Comparison of ENCODE assay signal across 12 cellular contexts in the genomic region with DNA sequence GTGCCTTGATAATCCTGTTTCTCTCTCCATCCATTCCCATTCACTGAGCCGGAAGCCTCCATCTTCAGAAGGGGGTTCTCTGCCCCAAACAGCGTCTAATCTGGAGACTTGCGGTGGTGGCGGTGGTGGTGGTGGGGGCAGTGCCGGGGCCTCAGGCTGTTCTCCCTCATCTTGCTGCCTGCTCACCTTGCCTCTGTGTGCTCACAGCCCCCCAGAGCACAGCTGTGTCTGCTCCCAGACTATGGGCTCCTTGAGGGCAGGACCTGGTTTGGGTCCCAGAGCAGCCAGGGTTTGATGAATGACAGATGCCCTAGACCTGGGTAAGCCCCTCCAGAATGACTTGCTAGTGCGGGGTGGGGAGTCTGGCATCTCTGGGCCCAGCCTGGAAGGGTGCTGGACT. TPM values are rescaled to one million over a fixed set of nuclear protein-coding genes. Genes with fewer than 3 reads are reported as not detected.
DNase-seq lines count a peak whose midpoint lies in the region; ATAC-seq and TF ChIP-seq lines count a peak whose summit lies in the region.
"Had no signal": no experiment of that assay in that cellular context is flagged by ENCODE, and none has a peak within 500 bp of the region (broad histone marks: within the 10 kb centered on the region; RNA-seq: fewer than 3 reads in every experiment).

No MANE protein-coding gene starts in this region.

- TF ChIP-seq CTCF in suprapubic skin (IDR thresholded peaks at IDR 0.05), result no peak
- no peak for TF ChIP-seq CTCF in endothelial cell (IDR thresholded peaks at IDR 0.05; ENCODE audit: unreplicated experiment)

- no peak for DNase-seq in activated T-cell treated with anti-CD3 and anti-CD28 coated beads, Interleukin-2, amount 50 U/mL, for 4 hours
- DNase-seq in activated T-cell treated with anti-CD3 and anti-CD28 coated beads for 4 hours (no peak), suprapubic skin (ENCODE audit: low spot score in 2 of 2) (peak in 1 of 2 donors; percentile 43), endothelial cell (ENCODE audit: low spot score) (no peak)
- DNase-seq in activated CD4-positive, alpha-beta memory T cell treated with anti-CD3 and anti-CD28 coated beads, Interleukin-2, amount 10 ng/mL, durations not matched to agents 7 days and 5 days, result no peak
- DNase-seq in stimulated activated CD4-positive, alpha-beta T cell treated with anti-CD3 and anti-CD28 coated beads, Interleukin-1b, Interleukin-23, amount 100 ng/mL, for 48 hours, result no peak
- DNase-seq: NCI-H187 treated with DMSO at 0.1 percent for 48 hours had no signal

- no peaks in the 10 kb centered on the region for H3K27me3 ChIP-seq in layer of hippocampus (ENCODE audit: control insufficient read depth, insufficient read depth, low read length)
- H3K27me3 ChIP-seq in suprapubic skin, result no peaks in the 10 kb centered on the region
- H3K27me3 ChIP-seq: pancreas had no signal

- H3K4me1 Mint-ChIP-seq in activated T-cell treated with anti-CD3 and anti-CD28 coated beads, Interleukin-2, amount 50 U/mL, for 4 hours (ENCODE audit: low read depth), result peaks cover 58% of the 10 kb centered on the region
- H3K4me1 Mint-ChIP-seq in activated CD4-positive, alpha-beta memory T cell treated with anti-CD3 and anti-CD28 coated beads, Interleukin-2, amount 10 ng/mL, durations not matched to agents 7 days and 5 days, result peaks cover 75% of the 10 kb centered on the region
- H3K4me1 Mint-ChIP-seq in endothelial cell (ENCODE audit: unreplicated experiment), result peaks cover 6% of the 10 kb centered on the region

- CTCF ChIA-PET in activated CD4-positive, alpha-beta memory T cell treated with anti-CD3 and anti-CD28 coated beads, Interleukin-2, amount 10 ng/mL, durations not matched to agents 7 days and 5 days (lab: Charles Lee), result interaction anchor here (0.8 to 6.1 kb wide), 8 partner anchors 13 to 53 kb away, joined by 3 to 41 read pairs (median 7); no protein-coding TSS in a partner anchor

- H3K27me3 Mint-ChIP-seq in activated T-cell treated with anti-CD3 and anti-CD28 coated beads, Interleukin-2, amount 50 U/mL, for 4 hours (ENCODE audit: low read depth), result no peaks in the 10 kb centered on the region
- no peaks in the 10 kb centered on the region for H3K27me3 Mint-ChIP-seq in activated CD4-positive, alpha-beta memory T cell treated with anti-CD3 and anti-CD28 coated beads, Interleukin-2, amount 10 ng/mL, durations not matched to agents 7 days and 5 days
- peaks cover 8% of the 10 kb centered on the region for H3K27me3 Mint-ChIP-seq in endothelial cell (ENCODE audit: unreplicated experiment)

- TF ChIP-seq EP300 in suprapubic skin (IDR thresholded peaks at IDR 0.05), result no peak

- no peaks in the 10 kb centered on the region for H3K9me3 ChIP-seq in suprapubic skin
- H3K9me3 ChIP-seq: pancreas had no signal

- H3K36me3 Mint-ChIP-seq in activated T-cell treated with anti-CD3 and anti-CD28 coated beads, Interleukin-2, amount 50 U/mL, for 4 hours (ENCODE audit: insufficient read depth), result no peaks in the 10 kb centered on the region
- H3K36me3 Mint-ChIP-seq in activated CD4-positive, alpha-beta memory T cell treated with anti-CD3 and anti-CD28 coated beads, Interleukin-2, amount 10 ng/mL, durations not matched to agents 7 days and 5 days (ENCODE audit: low read depth), result peaks cover 36% of the 10 kb centered on the region
- H3K36me3 Mint-ChIP-seq in endothelial cell (ENCODE audit: low read depth, unreplicated experiment), result no peaks in the 10 kb centered on the region
- H3K36me3 Mint-ChIP-seq: brain had no signal

- H3K4me3 ChIP-seq in suprapubic skin, result peak overlapping the region; percentile 30

- H3K27ac ChIP-seq in layer of hippocampus (ENCODE audit: low read depth, low read length) (peak overlapping the region; percentile 56), suprapubic skin (peak overlapping the region; percentile 23)

- POLR2A ChIA-PET in activated CD4-positive, alpha-beta memory T cell treated with anti-CD3 and anti-CD28 coated beads, Interleukin-2, amount 10 ng/mL, durations not matched to agents 7 days and 5 days (lab: Charles Lee), result interaction anchor here (0.7 to 7.4 kb wide), 15 partner anchors 8 to 1543 kb away, joined by 3 to 188 read pairs (median 12); partner anchors contain the start of genes RCN2 and SIN3A

- H3K9me3 Mint-ChIP-seq in activated T-cell treated with anti-CD3 and anti-CD28 coated beads, Interleukin-2, amount 50 U/mL, for 4 hours, result no peaks in the 10 kb centered on the region
- H3K9me3 Mint-ChIP-seq in activated CD4-positive, alpha-beta memory T cell treated with anti-CD3 and anti-CD28 coated beads, Interleukin-2, amount 10 ng/mL, durations not matched to agents 7 days and 5 days, result no peaks in the 10 kb centered on the region
- no peaks in the 10 kb centered on the region for H3K9me3 Mint-ChIP-seq in endothelial cell (ENCODE audit: unreplicated experiment)
- H3K9me3 Mint-ChIP-seq: brain had no signal

- no peaks in the 10 kb centered on the region for H3K36me3 ChIP-seq in suprapubic skin
- H3K36me3 ChIP-seq: pancreas had no signal

- peak; percentile 3 to 6 for ATAC-seq in activated T-cell treated with anti-CD3 and anti-CD28 coated beads, Interleukin-2, amount 50 U/mL, for 4 hours
- no peak for ATAC-seq in HG03135 (IDR thresholded peaks at IDR 0.05; ENCODE audit: unreplicated experiment)

- H3K27ac Mint-ChIP-seq in activated CD4-positive, alpha-beta memory T cell treated with anti-CD3 and anti-CD28 coated beads, Interleukin-2, amount 10 ng/mL, durations not matched to agents 7 days and 5 days, result peak overlapping the region; percentile 98
- H3K27ac Mint-ChIP-seq in endothelial cell (ENCODE audit: unreplicated experiment), result no peak overlapping the region

- no peak for TF ChIP-seq POLR2A in suprapubic skin (IDR thresholded peaks at IDR 0.05)

- H3K4me3 Mint-ChIP-seq in activated T-cell treated with anti-CD3 and anti-CD28 coated beads, Interleukin-2, amount 50 U/mL, for 4 hours, result peak overlapping the region; percentile 95
- H3K4me3 Mint-ChIP-seq in activated CD4-positive, alpha-beta memory T cell treated with anti-CD3 and anti-CD28 coated beads, Interleukin-2, amount 10 ng/mL, durations not matched to agents 7 days and 5 days, result peak overlapping the region; percentile 92
- H3K4me3 Mint-ChIP-seq in endothelial cell (ENCODE audit: unreplicated experiment), result no peak overlapping the region
- H3K4me3 Mint-ChIP-seq: brain had no signal

- H3K4me1 ChIP-seq in suprapubic skin, result peaks cover 46% of the 10 kb centered on the region

- 97% methylated on average over 5 of the region's 6 CpGs for WGBS in suprapubic skin

RNA-seq across cellular contexts. Expression of gene PSTPIP1, which starts 0.4 kb away (rescaled TPM):
- 100 to 1,000 TPM in 1 of 3 donors, 10 to 100 TPM in 2; 85.4 to 130 (median 92.1) TPM for total RNA-seq in activated T-cell treated with anti-CD3 and anti-CD28 coated beads, Interleukin-2, amount 50 U/mL, for 4 hours
- 100 to 1,000 TPM; 181 to 187 TPM for total RNA-seq in activated CD4-positive, alpha-beta memory T cell treated with anti-CD3 and anti-CD28 coated beads, Interleukin-2, amount 10 ng/mL, durations not matched to agents 7 days and 5 days
- total RNA-seq in suprapubic skin, result 1 to 10 TPM; 1.9 to 5.9 (median 2.6) TPM
- total RNA-seq in endothelial cell (ENCODE audit: unreplicated experiment), result not detected
- total RNA-seq: RPMI7951 had no signal

Comparison
In these comparisons a context has a peak if more than half of its experiments do, and no peak if none do; other contexts are left out.
1. RNA of gene PSTPIP1, which starts 0.4 kb away (total RNA-seq): 181 to 187 TPM in activated CD4-positive, alpha-beta memory T cell treated with anti-CD3 and anti-CD28 coated beads, Interleukin-2, amount 10 ng/mL, durations not matched to agents 7 days and 5 days and 85.4 to 130 TPM in activated T-cell treated with anti-CD3 and anti-CD28 coated beads, Interleukin-2, amount 50 U/mL, for 4 hours; 1.9 to 5.9 TPM in suprapubic skin and not detected in endothelial cell (single experiment); every median in the first group is over 10 times any median in the second.